9 cellular contexts compared by ENCODE assay signal in genomic region chr22:49643998-49644397, GRCh38.
"Had no signal": no experiment of that assay in that cellular context is flagged by ENCODE, and none has a peak within 500 bp of the region (broad histone marks: within the 10 kb centered on the region; RNA-seq: fewer than 3 reads in every experiment).

No MANE protein-coding gene starts in this region.

- H3K9ac ChIP-seq: GM23248 had no signal

- H3K27ac ChIP-seq: GM23248 had no signal

- H3K4me3 Mint-ChIP-seq: HFFc6 had no signal

- H3K4me3 ChIP-seq: GM23248, HAP-1 had no signal

- ATAC-seq: HCT116 had no signal

- H2AFZ ChIP-seq: GM23248 had no signal

- H3K9me3 ChIP-seq: HAP-1 had no signal

- H3K27ac Mint-ChIP-seq: HFFc6 had no signal

- H3K4me1 ChIP-seq: HAP-1 had no signal

- DNase-seq: GM23248, GOT3, H7, HFFc6, IMR-90, KBM-7 had no signal

- FAIRE-seq: HTR-8/SVneo had no signal
